23 cellular contexts compared by ENCODE assay signal in genomic region chr10:33492914-33493313, GRCh38.
"Had no signal": no experiment of that assay in that cellular context is flagged by ENCODE, and none has a peak within 500 bp of the region (broad histone marks: within the 10 kb centered on the region; RNA-seq: fewer than 3 reads in every experiment).

No MANE protein-coding gene starts in this region.

- H3K9me3 ChIP-seq: gastrocnemius medialis, heart left ventricle, mucosa of descending colon, testis, vagina had no signal

- H2AFZ ChIP-seq: neural progenitor cell had no signal

- H3K4me1 ChIP-seq: neural progenitor cell had no signal

- H3K36me3 ChIP-seq: gastrocnemius medialis, heart left ventricle, neural progenitor cell, vagina had no signal

- ATAC-seq: activated T-cell treated with anti-CD3 and anti-CD28 coated beads, Interleukin-2, amount 50 U/mL, for 4 hours; gastrocnemius medialis; heart left ventricle; left cardiac atrium; mucosa of descending colon; WTC11 had no signal

- H3K9ac ChIP-seq: neural progenitor cell had no signal

- H3K27ac ChIP-seq: epithelial cell of prostate, gastrocnemius medialis, neural progenitor cell, vagina had no signal

- FAIRE-seq: islet of Langerhans had no signal

- H3K27me3 ChIP-seq: gastrocnemius medialis, heart left ventricle, neural progenitor cell, testis, vagina had no signal

- H3K4me3 ChIP-seq: gastrocnemius medialis, heart left ventricle, mucosa of descending colon, neural progenitor cell, testis, vagina had no signal

- H3K4me2 ChIP-seq: neural progenitor cell had no signal

- DNase-seq: activated CD8-positive, alpha-beta memory T cell treated with anti-CD3 and anti-CD28 coated beads for 24 hours; activated CD8-positive, alpha-beta memory T cell treated with anti-CD3 and anti-CD28 coated beads, Interleukin-2, amount 50 U/mL, for 4 hours; activated naive CD4-positive, alpha-beta T cell treated with Interleukin-2 at 50 U/mL for 16 hours; activated naive CD8-positive, alpha-beta T cell treated with anti-CD3 and anti-CD28 coated beads for 36 hours; activated T-cell treated with anti-CD3 and anti-CD28 coated beads, Interleukin-2, amount 50 U/mL, for 4 hours; cerebellar nuclear complex; cortex of kidney; endodermal cell; gastrocnemius medialis; heart left ventricle; left cardiac atrium; mucosa of descending colon; naive B cell; stimulated activated CD4-positive, alpha-beta T cell treated with anti-CD3 and anti-CD28 coated beads, Interleukin-2, amount 100 ng/mL, for 48 hours; stimulated activated naive CD4-positive, alpha-beta T cell; T-helper 1 cell; testis; trophoblast cell had no signal
